Comparison of ENCODE assay signal across 9 cellular contexts in genomic region chr4:40264995-40265909, GRCh38.
A peak's percentile ranks its signal among the peaks of the same experiment; 100 is the strongest.
DNase-seq lines count a peak whose midpoint lies in the region; ATAC-seq and TF ChIP-seq lines count a peak whose summit lies in the region.
"Had no signal": no experiment of that assay in that cellular context is flagged by ENCODE, and none has a peak within 500 bp of the region (broad histone marks: within the 10 kb centered on the region; RNA-seq: fewer than 3 reads in every experiment).

No MANE protein-coding gene starts in this region.

- 59% methylated on average over 15 of the region's 15 CpGs for WGBS in hepatocyte (ENCODE audit: low lambda C conversion rate, missing lambda C conversion rate)

- H3K4me1 Mint-ChIP-seq in T-cell, result peaks cover 53 to 80% (median 61%) of the 10 kb centered on the region in 3 donors

- no peaks in the 10 kb centered on the region for H3K9me2 ChIP-seq in hepatocyte (replicated peaks; ENCODE audit: insufficient read depth)

- H2AFZ ChIP-seq in hepatocyte, result no peak overlapping the region

- no peaks in the 10 kb centered on the region for H3K27me3 Mint-ChIP-seq in T-cell

- H3K9me3 ChIP-seq in hepatocyte (ENCODE audit: low read depth), result no peaks in the 10 kb centered on the region

- no peaks in the 10 kb centered on the region for H3K79me2 ChIP-seq in hepatocyte

- ATAC-seq in HG03108 (IDR thresholded peaks at IDR 0.05; ENCODE audit: unreplicated experiment) (peak; percentile 49), T-cell (replicated peaks in 1 of 4) (peak; percentile 73 to 86 (median 82)), HG03175 (IDR thresholded peaks at IDR 0.05; ENCODE audit: unreplicated experiment) (no peak), GM19351 (IDR thresholded peaks at IDR 0.05; ENCODE audit: unreplicated experiment) (no peak)

- no peaks in the 10 kb centered on the region for H4K20me1 ChIP-seq in hepatocyte (ENCODE audit: insufficient read depth, poor library complexity, severe bottlenecking)

- TF ChIP-seq CTCF in hepatocyte (IDR thresholded peaks at IDR 0.05; ENCODE audit: poor library complexity) (no peak), GM10266 (IDR thresholded peaks at IDR 0.05; ENCODE audit: control insufficient read depth, insufficient read depth, low read depth, missing control alignments) (no peak)

- H3K36me3 ChIP-seq in hepatocyte (replicated peaks; ENCODE audit: insufficient read depth, low read depth), result no peaks in the 10 kb centered on the region

- H3K4me1 ChIP-seq in hepatocyte (ENCODE audit: insufficient read depth), result no peaks in the 10 kb centered on the region

- H3K27ac Mint-ChIP-seq in T-cell, result peak overlapping the region; percentile 94 to 98

- H3K27ac ChIP-seq in hepatocyte, result no peak overlapping the region
- H3K27ac ChIP-seq: HL-60 had no signal

- H3K9me3 Mint-ChIP-seq in T-cell, result no peaks in the 10 kb centered on the region

- H3K4me2 ChIP-seq in hepatocyte, result no peak overlapping the region

- DNase-seq in Daoy (ENCODE audit: low read depth), result peak; percentile 69
- DNase-seq in T-cell, result peak in 27 of 34 experiments; percentile 26 to 73 (median 53)
- DNase-seq in hepatocyte (ENCODE audit: low spot score), result peak; percentile 30
- no peak for DNase-seq in NOMO-1 treated with dmso at 0.1 percent for 144 hours (lab: John Stamatoyannopoulos, UW; ENCODE audit: unreplicated experiment)
- no peak for DNase-seq in GM10266 (ENCODE audit: extremely low spot score)

- no peaks in the 10 kb centered on the region for H3K27me3 ChIP-seq in hepatocyte

- POLR2A ChIA-PET in T-cell (lab: Charles Lee), result no interaction called here

- CTCF ChIA-PET in T-cell (lab: Charles Lee), result interaction anchor here in 1 of 2 donors (0.8 to 1.0 kb wide), 2 partner anchors 10 to 44 kb away, joined by 3 to 5 read pairs; no protein-coding TSS in a partner anchor

- peak overlapping the region; percentile 42 to 77 (median 61) for H3K4me3 Mint-ChIP-seq in T-cell

- H3K4me3 ChIP-seq in hepatocyte, result no peak overlapping the region

- no peaks in the 10 kb centered on the region for H3K36me3 Mint-ChIP-seq in T-cell

Comparison
In these comparisons a context has a peak if more than half of its experiments do, and no peak if none do; other contexts are left out.
1. DNase-seq: peak in Daoy (single experiment), T-cell (27 of 34) and hepatocyte (single experiment); none in NOMO-1 treated with dmso at 0.1 percent for 144 hours (single experiment) and GM10266 (single experiment).
2. ATAC-seq: peak in HG03108 (single experiment) and T-cell (4 of 4); none in HG03175 (single experiment) and GM19351 (single experiment).